11 cellular contexts compared by ENCODE assay signal in genomic region chr13:33744589-33745369, GRCh38.
A peak's percentile ranks its signal among the peaks of the same experiment; 100 is the strongest.
DNase-seq lines count a peak whose midpoint lies in the region; FAIRE-seq and TF ChIP-seq lines count a peak whose summit lies in the region.
"Had no signal": no experiment of that assay in that cellular context is flagged by ENCODE, and none has a peak within 500 bp of the region (broad histone marks: within the 10 kb centered on the region; RNA-seq: fewer than 3 reads in every experiment).

No MANE protein-coding gene starts in this region.

- H3K36me3 ChIP-seq in bronchial epithelial cell (ENCODE audit: control insufficient read depth, insufficient read depth, low read length) (no peaks in the 10 kb centered on the region), testis (ENCODE audit: low read depth, missing control alignments) (no peaks in the 10 kb centered on the region)
- H3K36me3 ChIP-seq: ovary had no signal

- peak overlapping the region; percentile 47 for H3K27ac Mint-ChIP-seq in activated naive CD8-positive, alpha-beta T cell
- no peak overlapping the region for H3K27ac Mint-ChIP-seq in activated naive CD8-positive, alpha-beta T cell treated with anti-CD3 and anti-CD28 coated beads for 36 hours
- no peak overlapping the region for H3K27ac Mint-ChIP-seq in activated T-helper 1 cell treated with anti-CD3 and anti-CD28 coated beads, Interleukin-12 subunit alpha, Interleukin-12 subunit beta, Interleukin-2, Interleukin-4 antibody, amounts not matched to agents 30 ng/mL and 10 ng/mL and 1 ng/mL, durations not matched to agents 14 hours and 24 hours and 36 hours
- no peak overlapping the region for H3K27ac Mint-ChIP-seq in T-helper 2 cell treated with Interferon-gamma antibody and Interleukin-4, amounts not matched to agents 5 μg/mL and 100 μg/mL, for 36 hours

- 52 to 56% methylated on average over 3 of the region's 3 CpGs for WGBS in testis, 2 donors

- TF ChIP-seq POLR2A in testis (IDR thresholded peaks at IDR 0.05) = no peak

- TF ChIP-seq CTCF in bronchial epithelial cell (IDR thresholded peaks at IDR 0.05; ENCODE audit: insufficient read depth, low read length, severe bottlenecking) (no peak), testis (IDR thresholded peaks at IDR 0.05) (no peak)

- H3K36me3 Mint-ChIP-seq in activated naive CD8-positive, alpha-beta T cell = no peaks in the 10 kb centered on the region
- no peaks in the 10 kb centered on the region for H3K36me3 Mint-ChIP-seq in activated naive CD8-positive, alpha-beta T cell treated with anti-CD3 and anti-CD28 coated beads for 36 hours
- H3K36me3 Mint-ChIP-seq in activated T-helper 1 cell treated with anti-CD3 and anti-CD28 coated beads, Interleukin-12 subunit alpha, Interleukin-12 subunit beta, Interleukin-2, Interleukin-4 antibody, amounts not matched to agents 30 ng/mL and 10 ng/mL and 1 ng/mL, durations not matched to agents 14 hours and 24 hours and 36 hours (ENCODE audit: low read depth) = no peaks in the 10 kb centered on the region
- no peaks in the 10 kb centered on the region for H3K36me3 Mint-ChIP-seq in T-helper 2 cell treated with Interferon-gamma antibody and Interleukin-4, amounts not matched to agents 5 μg/mL and 100 μg/mL, for 36 hours (ENCODE audit: low read depth)

- FAIRE-seq in bronchial epithelial cell (lab: Jason Lieb, UNC) = peak; percentile 7

- H3K27ac ChIP-seq in testis = peak overlapping the region in 1 of 2 donors; percentile 15
- H3K27ac ChIP-seq: ovary had no signal

- H3K9me3 ChIP-seq in testis = no peaks in the 10 kb centered on the region

- H3K27me3 ChIP-seq in bronchial epithelial cell (ENCODE audit: control insufficient read depth, insufficient read depth, low read length) (no peaks in the 10 kb centered on the region), testis (no peaks in the 10 kb centered on the region)
- H3K27me3 ChIP-seq: ovary had no signal

- H3K4me1 ChIP-seq in testis = peaks cover 3% of the 10 kb centered on the region

- H3K27me3 Mint-ChIP-seq in activated naive CD8-positive, alpha-beta T cell = no peaks in the 10 kb centered on the region
- H3K27me3 Mint-ChIP-seq in activated naive CD8-positive, alpha-beta T cell treated with anti-CD3 and anti-CD28 coated beads for 36 hours = no peaks in the 10 kb centered on the region
- H3K27me3 Mint-ChIP-seq in activated T-helper 1 cell treated with anti-CD3 and anti-CD28 coated beads, Interleukin-12 subunit alpha, Interleukin-12 subunit beta, Interleukin-2, Interleukin-4 antibody, amounts not matched to agents 30 ng/mL and 10 ng/mL and 1 ng/mL, durations not matched to agents 14 hours and 24 hours and 36 hours (ENCODE audit: insufficient read depth) = no peaks in the 10 kb centered on the region
- no peaks in the 10 kb centered on the region for H3K27me3 Mint-ChIP-seq in T-helper 2 cell treated with Interferon-gamma antibody and Interleukin-4, amounts not matched to agents 5 μg/mL and 100 μg/mL, for 36 hours (ENCODE audit: low read depth)

- H3K4me1 Mint-ChIP-seq in activated naive CD8-positive, alpha-beta T cell (ENCODE audit: low read depth) = peaks cover 19% of the 10 kb centered on the region
- peaks cover 18% of the 10 kb centered on the region for H3K4me1 Mint-ChIP-seq in activated naive CD8-positive, alpha-beta T cell treated with anti-CD3 and anti-CD28 coated beads for 36 hours
- H3K4me1 Mint-ChIP-seq in activated T-helper 1 cell treated with anti-CD3 and anti-CD28 coated beads, Interleukin-12 subunit alpha, Interleukin-12 subunit beta, Interleukin-2, Interleukin-4 antibody, amounts not matched to agents 30 ng/mL and 10 ng/mL and 1 ng/mL, durations not matched to agents 14 hours and 24 hours and 36 hours (ENCODE audit: low read depth) = peaks cover 18% of the 10 kb centered on the region
- H3K4me1 Mint-ChIP-seq in T-helper 2 cell treated with Interferon-gamma antibody and Interleukin-4, amounts not matched to agents 5 μg/mL and 100 μg/mL, for 36 hours (ENCODE audit: low read depth) = peaks cover 21% of the 10 kb centered on the region

- no peak overlapping the region for H3K4me3 ChIP-seq in bronchial epithelial cell (ENCODE audit: low read depth, low read length)
- H3K4me3 ChIP-seq in testis = no peak overlapping the region
- H3K4me3 ChIP-seq: ovary had no signal

- H3K9me3 Mint-ChIP-seq in activated naive CD8-positive, alpha-beta T cell (ENCODE audit: low read depth) = no peaks in the 10 kb centered on the region
- peaks cover 1% of the 10 kb centered on the region for H3K9me3 Mint-ChIP-seq in activated naive CD8-positive, alpha-beta T cell treated with anti-CD3 and anti-CD28 coated beads for 36 hours
- no peaks in the 10 kb centered on the region for H3K9me3 Mint-ChIP-seq in activated T-helper 1 cell treated with anti-CD3 and anti-CD28 coated beads, Interleukin-12 subunit alpha, Interleukin-12 subunit beta, Interleukin-2, Interleukin-4 antibody, amounts not matched to agents 30 ng/mL and 10 ng/mL and 1 ng/mL, durations not matched to agents 14 hours and 24 hours and 36 hours
- no peaks in the 10 kb centered on the region for H3K9me3 Mint-ChIP-seq in T-helper 2 cell treated with Interferon-gamma antibody and Interleukin-4, amounts not matched to agents 5 μg/mL and 100 μg/mL, for 36 hours

- intact Hi-C loops in testis (cut with DNase I; ENCODE audit: low total_unique reads) = no loop called here
- intact Hi-C loops in activated T-helper 1 cell treated with anti-CD3 and anti-CD28 coated beads, Interleukin-12 subunit alpha, Interleukin-12 subunit beta, Interleukin-2, Interleukin-4 antibody, amounts not matched to agents 30 ng/mL and 10 ng/mL and 1 ng/mL, durations not matched to agents 14 hours and 24 hours and 36 hours (cut with micrococcal nuclease) = loop anchor here (2.0 kb wide), 1 partner anchor 20 kb away; no protein-coding TSS in a partner anchor

- no peak overlapping the region for H3K4me3 Mint-ChIP-seq in activated naive CD8-positive, alpha-beta T cell
- no peak overlapping the region for H3K4me3 Mint-ChIP-seq in activated naive CD8-positive, alpha-beta T cell treated with anti-CD3 and anti-CD28 coated beads for 36 hours
- H3K4me3 Mint-ChIP-seq in activated T-helper 1 cell treated with anti-CD3 and anti-CD28 coated beads, Interleukin-12 subunit alpha, Interleukin-12 subunit beta, Interleukin-2, Interleukin-4 antibody, amounts not matched to agents 30 ng/mL and 10 ng/mL and 1 ng/mL, durations not matched to agents 14 hours and 24 hours and 36 hours = no peak overlapping the region
- H3K4me3 Mint-ChIP-seq in T-helper 2 cell treated with Interferon-gamma antibody and Interleukin-4, amounts not matched to agents 5 μg/mL and 100 μg/mL, for 36 hours = no peak overlapping the region

- DNase-seq in activated naive CD8-positive, alpha-beta T cell treated with anti-CD3 and anti-CD28 coated beads for 36 hours = no peak
- peak; percentile 82 for DNase-seq in NCI-H146 treated with DMSO at 0.1 percent for 48 hours (lab: John Stamatoyannopoulos, UW; ENCODE audit: unreplicated experiment)
- no peak for DNase-seq in bronchial epithelial cell (ENCODE audit: low read depth)
- peak; percentile 50 for DNase-seq in testis
- no peak for DNase-seq in activated T-helper 1 cell treated with anti-CD3 and anti-CD28 coated beads, Interleukin-12 subunit alpha, Interleukin-12 subunit beta, Interleukin-2, Interleukin-4 antibody, amounts not matched to agents 30 ng/mL and 10 ng/mL and 1 ng/mL, durations not matched to agents 14 hours and 24 hours and 36 hours (ENCODE audit: low spot score)
- no peak for DNase-seq in activated naive CD4-positive, alpha-beta T cell treated with Interleukin-2 at 50 U/mL for 16 hours
- no peak for DNase-seq in T-helper 2 cell treated with Interferon-gamma antibody and Interleukin-4, amounts not matched to agents 5 μg/mL and 100 μg/mL, for 36 hours (ENCODE audit: low spot score)
- DNase-seq: hippocampal formation, Right ventricle myocardium superior had no signal

Comparison
In these comparisons a context has a peak if more than half of its experiments do, and no peak if none do; other contexts are left out.
1. DNase-seq: peak in NCI-H146 treated with DMSO at 0.1 percent for 48 hours (single experiment) and testis (single experiment); none in activated naive CD8-positive, alpha-beta T cell treated with anti-CD3 and anti-CD28 coated beads for 36 hours (single experiment), bronchial epithelial cell (single experiment), activated T-helper 1 cell treated with anti-CD3 and anti-CD28 coated beads, Interleukin-12 subunit alpha, Interleukin-12 subunit beta, Interleukin-2, Interleukin-4 antibody, amounts not matched to agents 30 ng/mL and 10 ng/mL and 1 ng/mL, durations not matched to agents 14 hours and 24 hours and 36 hours (single experiment), activated naive CD4-positive, alpha-beta T cell treated with Interleukin-2 at 50 U/mL for 16 hours (single experiment) and T-helper 2 cell treated with Interferon-gamma antibody and Interleukin-4, amounts not matched to agents 5 μg/mL and 100 μg/mL, for 36 hours (single experiment).